ENCODE assay signal across 8 cellular contexts in the genomic region with DNA sequence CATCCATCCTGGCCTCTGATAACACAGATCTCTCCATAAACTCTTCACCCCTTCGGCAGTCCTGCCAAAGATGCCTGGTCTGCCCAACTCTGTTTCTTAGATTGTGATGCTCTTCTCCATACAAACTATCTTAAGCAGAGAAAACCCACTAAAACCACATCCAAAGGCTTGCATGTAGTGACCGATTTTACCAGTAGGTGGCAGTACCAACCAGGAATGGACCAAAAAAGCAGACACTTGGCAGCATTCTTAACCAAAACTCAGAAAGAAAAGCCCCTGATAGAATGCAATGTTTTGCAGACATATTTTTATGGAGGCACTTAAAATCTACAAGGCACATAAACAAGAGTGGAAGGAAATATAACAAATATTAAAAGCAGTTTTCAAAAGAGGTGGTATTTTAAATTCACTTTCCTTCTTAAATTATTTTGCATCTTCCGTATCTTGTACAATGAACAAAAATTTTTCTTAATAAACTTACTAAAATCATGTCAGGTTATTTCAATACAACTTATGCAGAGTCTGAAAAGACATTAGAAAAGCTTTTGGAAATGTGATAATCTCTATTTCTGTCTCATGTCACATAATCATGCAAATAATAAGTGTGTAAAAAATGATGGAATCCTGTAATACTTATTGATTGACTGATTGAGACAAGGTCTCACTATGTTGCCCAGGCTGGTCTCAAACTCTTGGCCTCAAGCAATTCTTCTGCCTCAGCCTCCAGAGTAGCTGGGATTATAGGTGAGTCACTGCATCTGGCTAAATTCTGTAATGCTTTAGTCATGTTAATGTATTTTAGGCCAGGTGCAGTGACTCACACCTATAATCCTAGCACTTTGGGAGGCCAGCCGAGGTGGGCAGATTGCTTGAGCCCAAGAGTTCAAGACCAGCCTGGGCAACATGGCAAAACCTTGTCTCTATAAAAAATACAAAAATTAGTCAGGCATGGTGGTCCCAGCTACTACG. TPM values are rescaled to one million over a fixed set of nuclear protein-coding genes. Genes with fewer than 3 reads are reported as not detected.
DNase-seq lines count a peak whose midpoint lies in the region; ATAC-seq and TF ChIP-seq lines count a peak whose summit lies in the region.

No MANE protein-coding gene starts in this region.

- H3K4me1 ChIP-seq in Karpas-422 (ENCODE audit: low read length): peaks cover 17% of the 10 kb centered on the region
- peaks cover 0 to 1% (median 0%) of the 10 kb centered on the region in 9 donors for H3K4me1 ChIP-seq in heart right ventricle

- no peak overlapping the region for H3K9ac ChIP-seq in Karpas-422 (ENCODE audit: low read length)

- 56 to 57% methylated on average over 5 of the region's 5 CpGs for WGBS in heart right ventricle, 2 donors

- H3K4me3 Mint-ChIP-seq in activated naive CD8-positive, alpha-beta T cell treated with anti-CD3 and anti-CD28 coated beads for 36 hours: no peak overlapping the region

- no peak overlapping the region for H3K4me3 ChIP-seq in Karpas-422 (ENCODE audit: low read length)
- no peak overlapping the region for H3K4me3 ChIP-seq in heart right ventricle
- H3K4me3 ChIP-seq in retinal pigment epithelial cell (ENCODE audit: low read length): no peak overlapping the region

- peak overlapping the region; percentile 59 for H2AFZ ChIP-seq in Karpas-422 (ENCODE audit: low read length)

- H3K27me3 ChIP-seq in Karpas-422 (ENCODE audit: low read length) (no peaks in the 10 kb centered on the region), heart right ventricle (no peaks in the 10 kb centered on the region)

- intact Hi-C loops in heart right ventricle (cut with DNase I): loop anchor here (1.0 to 10.0 kb wide), 11 partner anchors 30 to 183 kb away; a partner anchor contains a TSS

- no peaks in the 10 kb centered on the region for H3K79me2 ChIP-seq in Karpas-422 (ENCODE audit: low read length)

- no peak overlapping the region for H3K27ac Mint-ChIP-seq in activated naive CD8-positive, alpha-beta T cell treated with anti-CD3 and anti-CD28 coated beads for 36 hours

- H3K9me3 ChIP-seq in Karpas-422 (ENCODE audit: low read length) (no peaks in the 10 kb centered on the region), heart right ventricle (peaks cover 0 to 4% (median 0%) of the 10 kb centered on the region in 11 donors)

- H3K9me3 Mint-ChIP-seq in activated naive CD8-positive, alpha-beta T cell treated with anti-CD3 and anti-CD28 coated beads for 36 hours: no peaks in the 10 kb centered on the region

- no peaks in the 10 kb centered on the region for H3K9me2 ChIP-seq in Karpas-422 (replicated peaks; ENCODE audit: insufficient read depth, low read length)

- DNase-seq in DMS53 treated with DMSO at 0.1 percent for 48 hours (lab: John Stamatoyannopoulos, UW; ENCODE audit: unreplicated experiment): peak; percentile 17
- peak; percentile 90 for DNase-seq in Karpas-422
- peak; percentile 13 for DNase-seq in SW480 (ENCODE audit: low spot score)
- peak; percentile 60 for DNase-seq in activated naive CD8-positive, alpha-beta T cell treated with anti-CD3 and anti-CD28 coated beads for 36 hours
- peak in 1 of 2 donors; percentile 54 for DNase-seq in heart right ventricle
- DNase-seq in retinal pigment epithelial cell (ENCODE audit: low read depth): no peak
- no peak for DNase-seq in NCI-H1436 treated with DMSO at 0.1 percent for 48 hours (lab: John Stamatoyannopoulos, UW)

- H3K4me1 Mint-ChIP-seq in activated naive CD8-positive, alpha-beta T cell treated with anti-CD3 and anti-CD28 coated beads for 36 hours: no peaks in the 10 kb centered on the region

- H3K27ac ChIP-seq in Karpas-422 (ENCODE audit: low read length) (no peak overlapping the region), heart right ventricle (no peak overlapping the region)

- no peaks in the 10 kb centered on the region for H3K36me3 Mint-ChIP-seq in activated naive CD8-positive, alpha-beta T cell treated with anti-CD3 and anti-CD28 coated beads for 36 hours

- H3K27me3 Mint-ChIP-seq in activated naive CD8-positive, alpha-beta T cell treated with anti-CD3 and anti-CD28 coated beads for 36 hours: no peaks in the 10 kb centered on the region

- H3K4me2 ChIP-seq in Karpas-422 (ENCODE audit: low read depth, low read length, poor library complexity, severe bottlenecking): peak overlapping the region; percentile 12

- ATAC-seq in heart right ventricle: peak in 4 of 8 donors; percentile 37 to 72 (median 56)
- no peak for ATAC-seq in GM18517 (IDR thresholded peaks at IDR 0.05; ENCODE audit: unreplicated experiment)

- TF ChIP-seq CTCF in heart right ventricle (IDR thresholded peaks at IDR 0.05) (peak; percentile 82 to 97 (median 93)), retinal pigment epithelial cell (conservative IDR thresholded peaks at IDR 0.05; ENCODE audit: low read depth, low read length) (peak; percentile 89)

- H3K36me3 ChIP-seq in Karpas-422 (ENCODE audit: insufficient read depth, low read length): no peaks in the 10 kb centered on the region
- peaks cover 0 to 33% (median 0%) of the 10 kb centered on the region in 9 donors for H3K36me3 ChIP-seq in heart right ventricle

- no peaks in the 10 kb centered on the region for H4K20me1 ChIP-seq in Karpas-422 (ENCODE audit: insufficient read depth, low read depth, low read length)

RNA-seq across cellular contexts. Expression of a gene that starts 29.4 kb away (rescaled TPM):
- 3.5 and 5.4 TPM in 2 replicates for total RNA-seq in Karpas-422 (2014; rRNA removed; shearing (Covaris generic); ENCODE audit: low replicate concordance)
- total RNA-seq in activated naive CD8-positive, alpha-beta T cell treated with anti-CD3 and anti-CD28 coated beads for 36 hours: 1 to 10 TPM; 1.8 to 2.1 TPM
- total RNA-seq in heart right ventricle: 10 to 100 TPM in 9 of 10 donors, 1 to 10 TPM in 1; 7.6 to 21.0 (median 15.3) TPM
- polyA plus RNA-seq in heart right ventricle: 1 to 10 TPM in 1 of 2 donors, under 1 TPM in 1; 0.51 to 5.2 TPM

Comparison
In these comparisons a context has a peak if more than half of its experiments do, and no peak if none do; other contexts are left out.
1. DNase-seq: peak in DMS53 treated with DMSO at 0.1 percent for 48 hours (single experiment), Karpas-422 (single experiment), SW480 (single experiment) and activated naive CD8-positive, alpha-beta T cell treated with anti-CD3 and anti-CD28 coated beads for 36 hours (single experiment); none in retinal pigment epithelial cell (single experiment) and NCI-H1436 treated with DMSO at 0.1 percent for 48 hours (single experiment).